In the genomic region with DNA sequence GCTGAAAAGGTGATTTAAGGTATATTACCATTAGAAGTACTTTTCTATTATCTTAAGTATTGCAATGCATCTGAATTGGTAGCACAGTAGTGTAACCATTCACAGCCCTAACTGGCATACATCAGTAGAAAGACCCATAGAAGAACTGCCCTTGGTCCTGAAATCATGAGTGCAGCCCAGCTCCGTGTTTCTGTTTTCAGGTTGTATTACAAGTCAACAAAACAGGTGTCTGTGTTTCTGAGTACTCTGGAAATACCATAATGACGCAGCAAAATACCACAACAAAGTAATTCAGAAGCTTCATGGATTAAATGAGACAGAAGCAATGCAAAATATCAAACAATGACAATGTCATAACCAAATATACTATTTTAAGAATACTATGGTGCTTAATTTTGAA, we compare ENCODE assay signal across 17 cellular contexts.
DNase-seq lines count a peak whose midpoint lies in the region; ATAC-seq, FAIRE-seq and TF ChIP-seq lines count a peak whose summit lies in the region.
"Had no signal": no experiment of that assay in that cellular context is flagged by ENCODE, and none has a peak within 500 bp of the region (broad histone marks: within the 10 kb centered on the region; RNA-seq: fewer than 3 reads in every experiment).

No MANE protein-coding gene starts in this region.

- H3K79me2 ChIP-seq in MM.1S (ENCODE audit: low read length) (no peaks in the 10 kb centered on the region), GM12878 (ENCODE audit: control insufficient read depth, insufficient read depth, low read length) (no peaks in the 10 kb centered on the region)

- H4K20me1 ChIP-seq in MM.1S (ENCODE audit: insufficient read depth, low read length) (no peaks in the 10 kb centered on the region), GM12878 (ENCODE audit: control insufficient read depth, insufficient read depth) (no peaks in the 10 kb centered on the region)

- H3K27me3 ChIP-seq in MM.1S (replicated peaks; ENCODE audit: insufficient read depth, low read length) (no peaks in the 10 kb centered on the region), GM12878 (replicated peaks in 1 of 2; ENCODE audit: control insufficient read depth in 2 of 2, insufficient read depth in 2 of 2, low read length in 1 of 2) (no peaks in the 10 kb centered on the region)

- POLR2A ChIA-PET in GM12878 (lab: Charles Lee) = interaction anchor here (0.5 kb wide), 1 partner anchor 811 kb away, joined by 4 read pairs; no protein-coding TSS in a partner anchor

- no TSS peak for BruUV-seq in GM12878 (replicated peaks; lab: Mats Ljungman, UMichigan)

- H3K9ac ChIP-seq in MM.1S (ENCODE audit: low read length) (no peak overlapping the region), GM12878 (ENCODE audit: control insufficient read depth, insufficient read depth, low read length) (no peak overlapping the region)

- DNase-seq in GM12865 (ENCODE audit: low read depth) (peak; percentile 12), MM.1S (peak; percentile 82), GM12878 (ENCODE audit: low read depth, low spot score) (no peak), left kidney (ENCODE audit: low read depth, low spot score) (peak; percentile 74), HTR-8/SVneo (ENCODE audit: insufficient read length, low spot score) (no peak), NCI-H748 (lab: John Stamatoyannopoulos, UW; ENCODE audit: unreplicated experiment) (no peak), GOT3 (lab: John Stamatoyannopoulos, UW) (no peak)
- DNase-seq: CD4-positive, alpha-beta memory T cell; HCEC 1CT; NCI-H1105 treated with DMSO at 0.1 percent for 48 hours; NCI-H187 treated with DMSO at 0.1 percent for 48 hours; NCI-H510A; T-helper 1 cell had no signal

- no peaks in the 10 kb centered on the region for H3K9me2 ChIP-seq in MM.1S (replicated peaks; ENCODE audit: insufficient read depth, low read length)

- TF ChIP-seq RAD21 in GM12878 (IDR thresholded peaks at IDR 0.05; ENCODE audit: insufficient read depth, low read depth, low read length) = no peak

- H2AFZ ChIP-seq in MM.1S (ENCODE audit: low read length) (no peak overlapping the region), GM12878 (ENCODE audit: control insufficient read depth, low read depth, low read length) (no peak overlapping the region)

- H3K36me3 ChIP-seq in MM.1S (replicated peaks; ENCODE audit: insufficient read depth, low read length) (no peaks in the 10 kb centered on the region), GM12878 (ENCODE audit: control insufficient read depth in 2 of 2, insufficient read depth in 2 of 2, low read length in 1 of 2) (no peaks in the 10 kb centered on the region)

- H3K4me1 ChIP-seq in MM.1S (ENCODE audit: low read length) = peaks cover 8% of the 10 kb centered on the region
- no peaks in the 10 kb centered on the region for H3K4me1 ChIP-seq in GM12878 (ENCODE audit: control insufficient read depth, insufficient read depth, low read length)

- intact Hi-C loops in GM12878 (cut with micrococcal nuclease; ENCODE audit: unreplicated experiment) = no loop called here

- FAIRE-seq in GM12878 (lab: Jason Lieb, UNC) = no peak
- FAIRE-seq in HTR-8/SVneo (lab: Jason Lieb, UNC) = no peak
- FAIRE-seq: K562 had no signal

- no peaks in the 10 kb centered on the region for H3F3A ChIP-seq in MM.1S (ENCODE audit: insufficient read depth, low read length)

- H3K4me3 ChIP-seq in GM12865 (ENCODE audit: low read depth, low read length) = no peak overlapping the region
- H3K4me3 ChIP-seq in MM.1S (ENCODE audit: low read length) = no peak overlapping the region
- no peak overlapping the region for H3K4me3 ChIP-seq in GM12878
- H3K4me3 ChIP-seq: K562, SK-N-MC had no signal

- SMC1A ChIA-PET in GM12878 (lab: Charles Lee; ENCODE audit: uncharacterized antibody, unreplicated experiment) = no interaction called here

- TF ChIP-seq POLR2A in GM12878 (IDR thresholded peaks at IDR 0.05; ENCODE audit: low read depth, low read length) = no peak

- TF ChIP-seq CTCF in GM12865 (IDR thresholded peaks at IDR 0.05; ENCODE audit: insufficient read depth, low read depth, low read length, missing control alignments) (no peak), MM.1S (IDR thresholded peaks at IDR 0.05; ENCODE audit: low read length) (no peak), GM12878 (IDR thresholded peaks at IDR 0.05 in 2 of 3, conservative IDR thresholded peaks at IDR 0.05 in 1 of 3; ENCODE audit: control insufficient read depth in 2 of 3, extremely low read depth in 1 of 3, insufficient read depth in 1 of 3, low read depth in 3 of 3, low read length in 3 of 3) (no peak)

- 3% methylated on average over 2 of the region's 2 CpGs for WGBS in GM12878 (ENCODE audit: insufficient coverage, insufficient replicate concordance, low lambda C conversion rate, missing lambda C conversion rate)

- CTCF ChIA-PET in GM12878 (lab: Yijun Ruan, JAX) = no interaction called here

- ATAC-seq in GM12878 = peak; percentile 42; the same call in 1 of the 3 replicates
- ATAC-seq in GM18519 (IDR thresholded peaks at IDR 0.05; ENCODE audit: low FRiP score, unreplicated experiment) = no peak
- ATAC-seq: K562, Right ventricle myocardium inferior had no signal

- H3K4me2 ChIP-seq in MM.1S (ENCODE audit: low read depth, low read length) (no peak overlapping the region), GM12878 (ENCODE audit: control insufficient read depth, insufficient read depth) (no peak overlapping the region)

- H3K27ac ChIP-seq in MM.1S (ENCODE audit: low read length) (no peak overlapping the region; the same call in 1 of the 2 replicates), GM12878 (ENCODE audit: control insufficient read depth, insufficient read depth) (no peak overlapping the region)
- H3K27ac ChIP-seq: SK-N-MC had no signal

- TF ChIP-seq EP300 in GM12878 (IDR thresholded peaks at IDR 0.05; ENCODE audit: borderline replicate concordance in 1 of 2, control insufficient read depth in 1 of 2, low read depth in 2 of 2, low read length in 2 of 2) = no peak

- RAD21 ChIA-PET in GM12878 (lab: Charles Lee; ENCODE audit: unreplicated experiment) = no interaction called here

- in situ Hi-C loops in GM12878 (cut with MboI) = no loop called here

- H3K9me3 ChIP-seq in MM.1S (replicated peaks; ENCODE audit: insufficient read depth, low read length) = no peaks in the 10 kb centered on the region
- no peaks in the 10 kb centered on the region; the same call in 2 of the 3 replicates for H3K9me3 ChIP-seq in GM12878 (replicated peaks; ENCODE audit: control insufficient read depth, insufficient read depth, low read length)

TF ChIP-seq in GM12878, 131 proteins besides CTCF, POLR2A, EP300 and RAD21:
- TF ChIP-seq JUNB (IDR thresholded peaks at IDR 0.05) (peak; percentile 28; the same call in 1 of the 2 replicates), RUNX3 (IDR thresholded peaks at IDR 0.05; ENCODE audit: low read length) (peak; percentile 63), TCF7 (IDR thresholded peaks at IDR 0.05; ENCODE audit: borderline replicate concordance) (peak; percentile 65; the same call in 1 of the 2 replicates), REST (IDR thresholded peaks at IDR 0.05; ENCODE audit: low read depth, low read length) (peak; percentile 89), NFYA (IDR thresholded peaks at IDR 0.05; ENCODE audit: borderline replicate concordance, low read depth, low read length) (no peak)

Comparison
In these comparisons a context has a peak if more than half of its experiments do, and no peak if none do; other contexts are left out.
1. DNase-seq: peak in GM12865 (single experiment), MM.1S (single experiment) and left kidney (single experiment); none in GM12878 (single experiment), HTR-8/SVneo (single experiment), NCI-H748 (single experiment) and GOT3 (single experiment).